Comparison of ENCODE assay signal across 26 cellular contexts in the genomic region with DNA sequence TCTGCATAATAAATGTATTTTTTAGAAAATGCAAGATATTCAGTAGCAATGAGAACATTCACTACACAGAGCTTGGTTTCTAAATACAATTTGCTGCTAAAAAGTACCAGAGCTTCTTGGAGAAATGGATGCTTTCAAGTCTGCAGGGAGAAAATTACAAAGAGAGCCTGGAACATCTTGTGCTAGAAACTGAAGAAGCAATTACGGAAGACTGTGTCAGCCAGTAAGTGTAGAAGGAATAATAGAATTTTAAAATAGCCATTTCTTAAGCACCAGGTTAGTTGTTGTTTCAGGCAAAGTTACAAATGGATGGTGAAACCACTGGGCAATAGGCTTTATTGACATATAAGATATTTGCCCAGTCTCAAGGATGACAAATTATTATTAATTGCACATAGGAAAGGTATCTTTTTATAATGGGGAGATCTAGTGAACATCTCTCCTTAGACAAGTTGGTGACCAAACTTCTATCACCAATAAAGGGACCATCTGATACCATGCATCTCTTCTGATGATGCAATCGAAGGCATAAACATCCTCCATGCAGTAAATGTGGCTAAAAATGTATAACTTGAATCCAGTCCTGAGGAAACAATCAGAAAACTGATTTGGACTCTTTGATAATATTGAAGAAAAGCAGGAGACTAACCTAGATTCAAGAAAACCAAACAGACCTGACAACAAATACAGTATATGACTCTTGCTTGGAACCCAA.
DNase-seq lines count a peak whose midpoint lies in the region; ATAC-seq, FAIRE-seq and TF ChIP-seq lines count a peak whose summit lies in the region.
"Had no signal": no experiment of that assay in that cellular context is flagged by ENCODE, and none has a peak within 500 bp of the region (broad histone marks: within the 10 kb centered on the region; RNA-seq: fewer than 3 reads in every experiment).

No MANE protein-coding gene starts in this region.

- H3K27ac Mint-ChIP-seq in endothelial cell (ENCODE audit: unreplicated experiment) (peak overlapping the region; percentile 7), T-cell (no peak overlapping the region)
- H3K27ac Mint-ChIP-seq: CD14-positive monocyte had no signal

- POLR2A ChIA-PET in RWPE1 (lab: Yijun Ruan, JAX; ENCODE audit: low non-redundant PET): no interaction called here
- POLR2A ChIA-PET in T-cell (lab: Charles Lee): no interaction called here

- TF ChIP-seq CTCF in endothelial cell (IDR thresholded peaks at IDR 0.05; ENCODE audit: unreplicated experiment): no peak
- TF ChIP-seq CTCF in RWPE1 (conservative IDR thresholded peaks at IDR 0.05; ENCODE audit: low read depth): no peak

- DNase-seq in GM12892 (ENCODE audit: insufficient read length) (no peak), adipocyte (ENCODE audit: low read depth) (no peak), endothelial cell (ENCODE audit: low spot score) (no peak), midbrain (lab: John Stamatoyannopoulos, UW) (peak; percentile 26), SKM-1 treated with dmso at 0.1 percent for 144 hours (lab: John Stamatoyannopoulos, UW; ENCODE audit: unreplicated experiment) (no peak), RWPE1 (ENCODE audit: low spot score) (no peak), HT-29 (ENCODE audit: low spot score) (no peak), T-cell (no peak)
- DNase-seq: 8988T; ACHN; BE2C; CD8-positive, alpha-beta memory T cell; DMS 273 treated with DMSO at 0.1 percent for 48 hours; DMS79 treated with DMSO at 0.1 percent for 48 hours; GF-D8; GOT3; MM.1S; NCI-H1694; NCI-H2029 treated with DMSO at 0.1 percent for 48 hours; NCI-H2227 treated with DMSO at 0.1 percent for 48 hours; NCI-H526 treated with DMSO at 0.1 percent for 48 hours; SHP77 treated with DMSO at 0.1 percent for 48 hours had no signal

- H3K36me3 Mint-ChIP-seq in endothelial cell (ENCODE audit: low read depth, unreplicated experiment) (peaks cover 32% of the 10 kb centered on the region), T-cell (peaks cover 3% of the 10 kb centered on the region)

- H3K4me1 ChIP-seq in adipocyte (ENCODE audit: control insufficient read depth, insufficient read depth, low read length): peaks cover 13% of the 10 kb centered on the region
- H3K4me1 ChIP-seq: BE2C had no signal

- no peaks in the 10 kb centered on the region for H3K9me3 ChIP-seq in adipocyte (ENCODE audit: control insufficient read depth, low read length)
- H3K9me3 ChIP-seq: BE2C had no signal

- H3K4me3 ChIP-seq in adipocyte (ENCODE audit: low read length): no peak overlapping the region

- H3K27ac ChIP-seq in RWPE1: no peak overlapping the region
- H3K27ac ChIP-seq: KMS-11 had no signal

- peak overlapping the region; percentile 54 for H3K9ac ChIP-seq in adipocyte (ENCODE audit: low read length)
- H3K9ac ChIP-seq: KMS-11 had no signal

- peaks cover 11% of the 10 kb centered on the region for H3K4me1 Mint-ChIP-seq in endothelial cell (ENCODE audit: unreplicated experiment)
- peaks cover 0 to 6% (median 4%) of the 10 kb centered on the region in 3 donors for H3K4me1 Mint-ChIP-seq in T-cell

- CTCF ChIA-PET in RWPE1 (lab: Yijun Ruan, JAX) (interaction anchor here (0.6 kb wide), 1 partner anchor 120 kb away, joined by 4 read pairs; no protein-coding TSS in a partner anchor), T-cell (lab: Charles Lee) (no interaction called here)

- no peak for TF ChIP-seq POLR2A in GM12892 (IDR thresholded peaks at IDR 0.05; ENCODE audit: low read depth, low read length)

- ATAC-seq in T-cell (replicated peaks in 1 of 4): no peak
- ATAC-seq: Panc1 had no signal

- H3K27me3 ChIP-seq in adipocyte (replicated peaks; ENCODE audit: control insufficient read depth, insufficient read depth, low read length): no peaks in the 10 kb centered on the region
- H3K27me3 ChIP-seq: BE2C had no signal

- FAIRE-seq in GM12892 (lab: Jason Lieb, UNC): peak; percentile 50
- FAIRE-seq: GM12891 had no signal

- H3K9me3 Mint-ChIP-seq in endothelial cell (ENCODE audit: unreplicated experiment): no peaks in the 10 kb centered on the region
- no peaks in the 10 kb centered on the region for H3K9me3 Mint-ChIP-seq in T-cell
- H3K9me3 Mint-ChIP-seq: CD14-positive monocyte; CD8-positive, alpha-beta memory T cell had no signal

- no peak overlapping the region for H3K4me3 Mint-ChIP-seq in endothelial cell (ENCODE audit: unreplicated experiment)
- H3K4me3 Mint-ChIP-seq in T-cell: no peak overlapping the region
- H3K4me3 Mint-ChIP-seq: CD14-positive monocyte; CD8-positive, alpha-beta memory T cell had no signal

- H3K27me3 Mint-ChIP-seq in endothelial cell (ENCODE audit: unreplicated experiment): no peaks in the 10 kb centered on the region
- H3K27me3 Mint-ChIP-seq in T-cell: no peaks in the 10 kb centered on the region

- H3K36me3 ChIP-seq in adipocyte (ENCODE audit: control insufficient read depth, insufficient read depth, low read length, severe bottlenecking): peaks cover 22% of the 10 kb centered on the region
- H3K36me3 ChIP-seq: BE2C had no signal
